In genomic region chr5:115530426-115530825, GRCh38 we compare ENCODE assay signal across 1 cellular context.
TF ChIP-seq lines count a peak whose summit lies in the region.

No MANE protein-coding gene starts in this region.

TF ChIP-seq in HepG2, 621 proteins besides CTCF, POLR2A, EP300 and RAD21:
- TF ChIP-seq NONO (IDR thresholded peaks at IDR 0.05) (no peak), NONO (CRISPR knock-in tag; conservative IDR thresholded peaks at IDR 0.05) (no peak), ZBTB21 (CRISPR knock-in tag; IDR thresholded peaks at IDR 0.05) (no peak), CHD2 (IDR thresholded peaks at IDR 0.05; ENCODE audit: low read depth, low read length) (no peak), BORCS8-MEF2B (CRISPR knock-in tag; IDR thresholded peaks at IDR 0.05) (no peak), MBD4 (IDR thresholded peaks at IDR 0.05; ENCODE audit: borderline replicate concordance, low read length) (no peak)
